ENCODE assay signal across 10 cellular contexts in the genomic region with DNA sequence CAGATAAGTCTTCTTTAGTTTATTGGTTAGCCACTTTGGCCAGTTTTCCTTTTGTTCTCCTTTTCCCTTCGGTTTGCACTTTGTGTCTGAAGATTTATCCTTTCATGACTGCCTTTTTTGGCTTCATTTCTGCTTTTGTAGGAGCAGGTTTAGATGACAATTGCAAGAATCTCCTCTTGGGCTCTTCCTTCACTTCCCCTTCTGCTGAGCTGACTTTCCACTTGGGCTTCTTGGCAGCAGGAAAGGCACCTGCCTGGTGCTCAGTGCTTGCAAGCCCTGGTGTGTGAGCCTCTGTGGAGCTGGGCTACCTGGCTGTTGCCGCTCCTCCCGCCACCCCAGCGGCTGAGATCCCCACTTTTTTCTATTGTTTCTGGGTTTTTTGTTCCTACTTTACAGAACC.
"Had no signal": no experiment of that assay in that cellular context is flagged by ENCODE, and none has a peak within 500 bp of the region (broad histone marks: within the 10 kb centered on the region; RNA-seq: fewer than 3 reads in every experiment).

No MANE protein-coding gene starts in this region.

- H3K36me3 ChIP-seq: colonic mucosa, heart left ventricle, stomach had no signal

- H3K4me3 ChIP-seq: colonic mucosa, heart left ventricle, stomach had no signal

- H3K27ac ChIP-seq: colonic mucosa, stomach had no signal

- H3K27me3 ChIP-seq: colonic mucosa, heart left ventricle, stomach had no signal

- H3K9me3 ChIP-seq: colonic mucosa, stomach had no signal

- H3K4me1 ChIP-seq: colonic mucosa, stomach had no signal

- DNase-seq: activated CD4-positive, alpha-beta T cell treated with anti-CD3 and anti-CD28 coated beads, Interleukin-2, amount 10 ng/mL, durations not matched to agents 7 days and 5 days; activated CD8-positive, alpha-beta memory T cell treated with anti-CD3 and anti-CD28 coated beads for 24 hours; activated naive CD4-positive, alpha-beta T cell treated with anti-CD3 and anti-CD28 coated beads, Interleukin-2, amount 10 ng/mL, durations not matched to agents 7 days and 5 days; colonic mucosa; effector CD4-positive, alpha-beta T cell; foreskin melanocyte; mammary epithelial cell; stimulated activated CD4-positive, alpha-beta T cell treated with anti-CD3 and anti-CD28 coated beads, Interleukin-4, amount 100 ng/mL, for 24 hours; stomach had no signal
